1 cellular context compared by ENCODE assay signal in genomic region chr20:57388953-57389694, GRCh38.
A peak's percentile ranks its signal among the peaks of the same experiment; 100 is the strongest.
TF ChIP-seq lines count a peak whose summit lies in the region.

No MANE protein-coding gene starts in this region.

TF ChIP-seq in endothelial cell of umbilical vein, 7 proteins besides CTCF, POLR2A, EP300 and RAD21:
- TF ChIP-seq JUN (IDR thresholded peaks at IDR 0.05; ENCODE audit: borderline replicate concordance, insufficient read depth, insufficient read length, low read depth) (no peak), FOS (IDR thresholded peaks at IDR 0.05; ENCODE audit: borderline replicate concordance, insufficient read depth, low read length) (no peak), MYC (IDR thresholded peaks at IDR 0.05; ENCODE audit: low read depth, low read length) (no peak)
- TF ChIP-seq, protein P1, sequence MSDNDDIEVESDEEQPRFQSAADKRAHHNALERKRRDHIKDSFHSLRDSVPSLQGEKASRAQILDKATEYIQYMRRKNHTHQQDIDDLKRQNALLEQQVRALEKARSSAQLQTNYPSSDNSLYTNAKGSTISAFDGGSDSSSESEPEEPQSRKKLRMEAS (IDR thresholded peaks at IDR 0.05; ENCODE audit: insufficient read depth, insufficient read length): peak; percentile 20
